Comparison of ENCODE assay signal across 15 cellular contexts in genomic region chr1:157597959-157598667, GRCh38. TPM values are rescaled to one million over a fixed set of nuclear protein-coding genes. Genes with fewer than 3 reads are reported as not detected.
DNase-seq lines count a peak whose midpoint lies in the region; ATAC-seq lines count a peak whose summit lies in the region.
"Had no signal": no experiment of that assay in that cellular context is flagged by ENCODE, and none has a peak within 500 bp of the region (broad histone marks: within the 10 kb centered on the region; RNA-seq: fewer than 3 reads in every experiment).

FCRL4 (minus strand) TSS chr1:157598085; CDS start chr1:157597944, 141 bp downstream.

- no peak within 1 kb of the TSS for H3K9ac ChIP-seq in mesenchymal stem cell (ENCODE audit: low read length)

- H2AFZ ChIP-seq in mesenchymal stem cell (ENCODE audit: low read depth, low read length), result no peak within 1 kb of the TSS

- no peak within 1 kb of the TSS for H2BK120ac ChIP-seq in mesenchymal stem cell (ENCODE audit: low read depth, low read length)

- no peak within 1 kb of the TSS for H2AK5ac ChIP-seq in mesenchymal stem cell (ENCODE audit: low read length, severe bottlenecking)

- ATAC-seq in activated CD8-positive, alpha-beta memory T cell treated with anti-CD3 and anti-CD28 coated beads, Interleukin-2, amount 10 ng/mL, durations not matched to agents 7 days and 5 days, result peak; percentile 36
- ATAC-seq in GM21825 (IDR thresholded peaks at IDR 0.05; ENCODE audit: unreplicated experiment), result peak; percentile 62
- peak; percentile 44 for ATAC-seq in HG03520 (IDR thresholded peaks at IDR 0.05; ENCODE audit: unreplicated experiment)
- ATAC-seq in stimulated activated naive CD8-positive, alpha-beta T cell treated with anti-CD3 and anti-CD28 coated beads, Interleukin-15, amount 100 ng/mL, for 72 hours, result peak; percentile 90
- ATAC-seq: left colon had no signal

- no peak for DNase-seq in activated CD8-positive, alpha-beta memory T cell treated with anti-CD3 and anti-CD28 coated beads, Interleukin-2, amount 10 ng/mL, durations not matched to agents 7 days and 5 days
- no peak for DNase-seq in activated CD8-positive, alpha-beta memory T cell treated with anti-CD3 and anti-CD28 coated beads, Interleukin-2, amount 50 U/mL, for 48 hours
- DNase-seq in stimulated activated naive CD8-positive, alpha-beta T cell treated with anti-CD3 and anti-CD28 coated beads, Interleukin-15, amount 100 ng/mL, for 72 hours, result peak in 1 of 2 donors; percentile 6
- DNase-seq in stimulated activated CD4-positive, alpha-beta T cell treated with anti-CD3 and anti-CD28 coated beads, Interleukin-4, amount 100 ng/mL, for 24 hours, result no peak
- DNase-seq in stimulated activated CD4-positive, alpha-beta T cell treated with anti-CD3 and anti-CD28 coated beads, Interleukin-15, amount 100 ng/mL, for 24 hours, result no peak
- no peak for DNase-seq in mesenchymal stem cell
- DNase-seq: activated CD8-positive, alpha-beta memory T cell treated with anti-CD3 and anti-CD28 coated beads for 24 hours; left colon; NCI-H2081 treated with DMSO at 0.1 percent for 48 hours; SHP77 had no signal

- no peak within 1 kb of the TSS for H3K4me3 Mint-ChIP-seq in activated CD8-positive, alpha-beta memory T cell treated with anti-CD3 and anti-CD28 coated beads, Interleukin-2, amount 10 ng/mL, durations not matched to agents 7 days and 5 days
- H3K4me3 Mint-ChIP-seq in stimulated activated naive CD8-positive, alpha-beta T cell treated with anti-CD3 and anti-CD28 coated beads, Interleukin-15, amount 100 ng/mL, for 72 hours, result no peak within 1 kb of the TSS

- CTCF ChIA-PET in activated CD8-positive, alpha-beta memory T cell treated with anti-CD3 and anti-CD28 coated beads, Interleukin-2, amount 10 ng/mL, durations not matched to agents 7 days and 5 days (lab: Charles Lee), result no interaction called here

- no peak within 1 kb of the TSS for H3K4me2 ChIP-seq in mesenchymal stem cell (ENCODE audit: low read length, poor library complexity, severe bottlenecking)

- no peaks in the 10 kb centered on the region for H3K9me3 Mint-ChIP-seq in activated CD8-positive, alpha-beta memory T cell treated with anti-CD3 and anti-CD28 coated beads, Interleukin-2, amount 10 ng/mL, durations not matched to agents 7 days and 5 days (ENCODE audit: low read depth)
- no peaks in the 10 kb centered on the region for H3K9me3 Mint-ChIP-seq in stimulated activated naive CD8-positive, alpha-beta T cell treated with anti-CD3 and anti-CD28 coated beads, Interleukin-15, amount 100 ng/mL, for 72 hours

- H3K27ac Mint-ChIP-seq in activated CD8-positive, alpha-beta memory T cell treated with anti-CD3 and anti-CD28 coated beads, Interleukin-2, amount 10 ng/mL, durations not matched to agents 7 days and 5 days, result no peak within 1 kb of the TSS
- peak within 1 kb of the TSS in 1 of 2 donors; percentile 33 for H3K27ac Mint-ChIP-seq in stimulated activated naive CD8-positive, alpha-beta T cell treated with anti-CD3 and anti-CD28 coated beads, Interleukin-15, amount 100 ng/mL, for 72 hours

- H3K4me1 ChIP-seq in mesenchymal stem cell (ENCODE audit: control insufficient read depth, insufficient read depth, low read depth, low read length), result no peaks in the 10 kb centered on the region
- H3K4me1 ChIP-seq: prostate gland had no signal

- H3K14ac ChIP-seq in mesenchymal stem cell (ENCODE audit: low read length in 2 of 2), result no peak within 1 kb of the TSS

- H3K4ac ChIP-seq in mesenchymal stem cell (ENCODE audit: low read depth in 1 of 2, low read length in 2 of 2), result no peak within 1 kb of the TSS

- H3K27ac ChIP-seq in mesenchymal stem cell (ENCODE audit: low read length, poor library complexity, severe bottlenecking), result no peak within 1 kb of the TSS
- H3K27ac ChIP-seq: HL-60, prostate gland had no signal

- no peaks in the 10 kb centered on the region for H3K79me1 ChIP-seq in mesenchymal stem cell (replicated peaks; ENCODE audit: low read length, poor library complexity, severe bottlenecking)

- no peak within 1 kb of the TSS for H2BK15ac ChIP-seq in mesenchymal stem cell (ENCODE audit: low read depth, poor library complexity, severe bottlenecking)

- no peak within 1 kb of the TSS for H3K23ac ChIP-seq in mesenchymal stem cell (ENCODE audit: low read length in 2 of 2)

- 83% methylated on average over 2 of the region's 2 CpGs for WGBS in mesenchymal stem cell

- peaks cover 36% of the 10 kb centered on the region for H3K27me3 Mint-ChIP-seq in activated CD8-positive, alpha-beta memory T cell treated with anti-CD3 and anti-CD28 coated beads, Interleukin-2, amount 10 ng/mL, durations not matched to agents 7 days and 5 days
- peaks cover 27% of the 10 kb centered on the region for H3K27me3 Mint-ChIP-seq in stimulated activated naive CD8-positive, alpha-beta T cell treated with anti-CD3 and anti-CD28 coated beads, Interleukin-15, amount 100 ng/mL, for 72 hours

- peaks cover 0 to 2% of the 10 kb centered on the region in 2 experiments for H3K27me3 ChIP-seq in mesenchymal stem cell (ENCODE audit: control insufficient read depth in 1 of 2, insufficient read depth in 1 of 2, low read length in 2 of 2)

- peaks cover 18% of the 10 kb centered on the region for H3K4me1 Mint-ChIP-seq in activated CD8-positive, alpha-beta memory T cell treated with anti-CD3 and anti-CD28 coated beads, Interleukin-2, amount 10 ng/mL, durations not matched to agents 7 days and 5 days
- peaks cover 8% of the 10 kb centered on the region for H3K4me1 Mint-ChIP-seq in stimulated activated naive CD8-positive, alpha-beta T cell treated with anti-CD3 and anti-CD28 coated beads, Interleukin-15, amount 100 ng/mL, for 72 hours

- H3K4me3 ChIP-seq in mesenchymal stem cell (ENCODE audit: insufficient read depth in 1 of 2, low read depth in 1 of 2, low read length in 2 of 2), result no peak within 1 kb of the TSS
- H3K4me3 ChIP-seq: prostate gland had no signal

- no peak within 1 kb of the TSS for H2BK12ac ChIP-seq in mesenchymal stem cell (ENCODE audit: low read length in 2 of 2)

- no peaks in the 10 kb centered on the region for H3K36me3 Mint-ChIP-seq in activated CD8-positive, alpha-beta memory T cell treated with anti-CD3 and anti-CD28 coated beads, Interleukin-2, amount 10 ng/mL, durations not matched to agents 7 days and 5 days

- H2BK5ac ChIP-seq in mesenchymal stem cell (ENCODE audit: low read depth, low read length, poor library complexity, severe bottlenecking), result no peak within 1 kb of the TSS

- no peak within 1 kb of the TSS for H4K91ac ChIP-seq in mesenchymal stem cell (ENCODE audit: low read length)

- no peak within 1 kb of the TSS for H4K8ac ChIP-seq in mesenchymal stem cell (ENCODE audit: low read length)

- H3K36me3 ChIP-seq in mesenchymal stem cell (ENCODE audit: control insufficient read depth in 1 of 2, insufficient read depth in 2 of 2, low read depth in 1 of 2, low read length in 2 of 2), result no peaks in the 10 kb centered on the region
- H3K36me3 ChIP-seq: prostate gland had no signal

- no peaks in the 10 kb centered on the region for H3K9me3 ChIP-seq in mesenchymal stem cell (ENCODE audit: control insufficient read depth, low read length)
- H3K9me3 ChIP-seq: prostate gland had no signal

- H3K18ac ChIP-seq in mesenchymal stem cell (ENCODE audit: low read depth in 1 of 2, low read length in 2 of 2), result no peak within 1 kb of the TSS

RNA-seq across cellular contexts. Expression of gene FCRL4, which starts in this region (rescaled TPM):
- not detected for total RNA-seq in activated CD8-positive, alpha-beta memory T cell treated with anti-CD3 and anti-CD28 coated beads, Interleukin-2, amount 10 ng/mL, durations not matched to agents 7 days and 5 days
- polyA plus RNA-seq in mesenchymal stem cell (2013, experiment 1 of 2), result not detected
- polyA plus RNA-seq in mesenchymal stem cell (2013, experiment 2 of 2), result not detected
- total RNA-seq: A673 had no signal

Comparison
In these comparisons a context has a peak if more than half of its experiments do, and no peak if none do; other contexts are left out.
1. Peak in ATAC-seq in activated CD8-positive, alpha-beta memory T cell treated with anti-CD3 and anti-CD28 coated beads, Interleukin-2, amount 10 ng/mL, durations not matched to agents 7 days and 5 days; RNA of the gene not detected or under 1 TPM.
2. ATAC-seq: peak in every context shown above with its lines; median percentile 90 in stimulated activated naive CD8-positive, alpha-beta T cell treated with anti-CD3 and anti-CD28 coated beads, Interleukin-15, amount 100 ng/mL, for 72 hours; 62 in GM21825; 44 in HG03520; 36 in activated CD8-positive, alpha-beta memory T cell treated with anti-CD3 and anti-CD28 coated beads, Interleukin-2, amount 10 ng/mL, durations not matched to agents 7 days and 5 days.